ENCODE assay signal across 16 cellular contexts in the genomic region with DNA sequence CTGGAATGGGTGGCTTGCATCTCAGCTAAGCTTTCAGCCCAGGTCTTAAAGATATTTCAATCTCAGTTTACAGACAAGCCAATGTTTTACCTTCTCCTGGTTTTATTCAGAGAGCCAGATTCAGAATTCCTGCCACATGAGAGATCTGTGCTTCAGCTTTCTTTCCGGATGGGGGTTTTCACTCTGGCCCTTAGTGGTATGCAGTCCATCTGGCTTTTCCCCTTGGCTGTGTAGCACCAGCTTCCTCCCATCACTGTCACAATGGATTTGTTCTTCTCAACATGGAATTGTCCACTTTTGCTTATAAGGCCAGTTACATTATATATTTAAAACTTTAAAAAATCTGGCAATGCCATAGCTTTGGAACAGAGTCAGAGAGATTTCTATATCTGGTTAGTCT.
DNase-seq lines count a peak whose midpoint lies in the region; ATAC-seq and TF ChIP-seq lines count a peak whose summit lies in the region.
"Had no signal": no experiment of that assay in that cellular context is flagged by ENCODE, and none has a peak within 500 bp of the region (broad histone marks: within the 10 kb centered on the region; RNA-seq: fewer than 3 reads in every experiment).

No MANE protein-coding gene starts in this region.

- H3K9me3 ChIP-seq in IMR-90 (ENCODE audit: control insufficient read depth, insufficient read depth, low read length): no peaks in the 10 kb centered on the region
- H3K9me3 ChIP-seq in lower lobe of right lung: no peaks in the 10 kb centered on the region
- no peaks in the 10 kb centered on the region for H3K9me3 ChIP-seq in suprapubic skin
- no peaks in the 10 kb centered on the region for H3K9me3 ChIP-seq in neuronal stem cell (replicated peaks in 1 of 2; ENCODE audit: control insufficient read depth in 2 of 2, insufficient read depth in 1 of 2, low read depth in 1 of 2, low read length in 2 of 2)
- H3K9me3 ChIP-seq: MG63 had no signal

- no CpG with 5 or more reads among the region's 1 CpG for WGBS in IMR-90 (ENCODE audit: extremely low coverage in 2 of 2, insufficient read length in 1 of 2), 2 experiments
- 87 to 94% methylated on average over 1 of the region's 1 CpG for WGBS in lower leg skin, 2 donors
- WGBS in suprapubic skin: 91% methylated on average over 1 of the region's 1 CpG
- no CpG with 5 or more reads among the region's 1 CpG for WGBS in neuronal stem cell (ENCODE audit: extremely low coverage in 2 of 2, insufficient read length in 2 of 2, insufficient replicate concordance in 1 of 2), 2 donors

- H2AK5ac ChIP-seq in IMR-90 (ENCODE audit: low read depth, low read length) (no peak overlapping the region), neuronal stem cell (ENCODE audit: low read depth, low read length) (no peak overlapping the region)

- no peak for TF ChIP-seq POLR2A in IMR-90 (IDR thresholded peaks at IDR 0.05; ENCODE audit: low read depth, low read length)
- no peak for TF ChIP-seq POLR2A in lower leg skin (IDR thresholded peaks at IDR 0.05)
- TF ChIP-seq POLR2A in suprapubic skin (IDR thresholded peaks at IDR 0.05): no peak

- H3K4me3 ChIP-seq in IMR-90 (ENCODE audit: insufficient read depth, low read depth, low read length): no peak overlapping the region
- no peak overlapping the region for H3K4me3 ChIP-seq in lower lobe of right lung
- H3K4me3 ChIP-seq in lower leg skin (ENCODE audit: low read depth, poor library complexity, severe bottlenecking): no peak overlapping the region
- H3K4me3 ChIP-seq in suprapubic skin: no peak overlapping the region
- H3K4me3 ChIP-seq in neuronal stem cell (ENCODE audit: low read length in 2 of 2): no peak overlapping the region
- H3K4me3 ChIP-seq: MG63 had no signal

- no peak overlapping the region for H3K56ac ChIP-seq in IMR-90 (ENCODE audit: extremely low read depth, insufficient read depth, low read length)

- H3K36me3 ChIP-seq in IMR-90 (ENCODE audit: control insufficient read depth, insufficient read depth, low read length) (no peaks in the 10 kb centered on the region), lower lobe of right lung (no peaks in the 10 kb centered on the region), suprapubic skin (no peaks in the 10 kb centered on the region), neuronal stem cell (replicated peaks in 1 of 2; ENCODE audit: control insufficient read depth in 2 of 2, insufficient read depth in 2 of 2, low read length in 2 of 2) (no peaks in the 10 kb centered on the region)
- H3K36me3 ChIP-seq: MG63 had no signal

- BruUV-seq in IMR-90 (replicated peaks; lab: Mats Ljungman, UMichigan): no TSS peak

- CTCF ChIA-PET in IMR-90 (lab: Yijun Ruan, JAX): interaction anchor here (0.7 to 1.9 kb wide), 6 partner anchors 10 to 1352 kb away, joined by 3 to 7 read pairs (median 4); no protein-coding TSS in a partner anchor

- H3K4me2 ChIP-seq in IMR-90 (ENCODE audit: low read depth, low read length) (no peak overlapping the region), neuronal stem cell (ENCODE audit: insufficient read depth, low read length, poor library complexity, severe bottlenecking) (no peak overlapping the region)
- H3K4me2 ChIP-seq: KMS-11 had no signal

- DNase-seq in IMR-90 (peak; percentile 59), chondrocyte (ENCODE audit: low spot score) (no peak), lower lobe of right lung (no peak), lower leg skin (ENCODE audit: low spot score in 2 of 2) (no peak), caudate nucleus (lab: John Stamatoyannopoulos, UW) (no peak), suprapubic skin (ENCODE audit: low spot score in 2 of 2) (no peak), neuronal stem cell (ENCODE audit: low spot score) (no peak)
- DNase-seq: C1 segment of cervical spinal cord, EL, MG63, NCI-H1092 treated with DMSO at 0.1 percent for 48 hours, NCI-H187 treated with DMSO at 0.1 percent for 48 hours, NCI-H2171, NCI-H774, SHP77 treated with DMSO at 0.1 percent for 48 hours had no signal

- ATAC-seq in IMR-90 (ENCODE audit: low read depth) (peak; percentile 60; the same call in 1 of the 2 replicates), lower lobe of right lung (no peak)

- intact Hi-C loops in IMR-90 (cut with micrococcal nuclease) (no loop called here), lower lobe of right lung (cut with DNase I) (no loop called here), lower leg skin (cut with DNase I; ENCODE audit: low total_unique reads) (no loop called here)

- H2BK5ac ChIP-seq in IMR-90 (ENCODE audit: low read depth, low read length, poor library complexity, severe bottlenecking) (no peak overlapping the region), neuronal stem cell (ENCODE audit: low read length) (no peak overlapping the region)

- H3K9ac ChIP-seq in IMR-90 (ENCODE audit: low read depth, low read length) (no peak overlapping the region), neuronal stem cell (ENCODE audit: low read depth, low read length, poor library complexity) (no peak overlapping the region)
- H3K9ac ChIP-seq: KMS-11 had no signal

- peak overlapping the region; percentile 66 for H3K27ac Mint-ChIP-seq in chondrocyte (ENCODE audit: unreplicated experiment)

- no peak overlapping the region for H2BK12ac ChIP-seq in neuronal stem cell (ENCODE audit: low read length)

- no peak overlapping the region for H3K14ac ChIP-seq in IMR-90 (replicated peaks; ENCODE audit: low read depth, low read length)
- no peak overlapping the region for H3K14ac ChIP-seq in neuronal stem cell (ENCODE audit: low read length)

- peaks cover 1% of the 10 kb centered on the region; the same call in 1 of the 2 replicates for H3K27me3 ChIP-seq in IMR-90 (ENCODE audit: control insufficient read depth, insufficient read depth, low read length)
- H3K27me3 ChIP-seq in lower lobe of right lung (ENCODE audit: low read depth): no peaks in the 10 kb centered on the region
- no peaks in the 10 kb centered on the region for H3K27me3 ChIP-seq in suprapubic skin
- H3K27me3 ChIP-seq in neuronal stem cell (ENCODE audit: control insufficient read depth in 3 of 3, insufficient read depth in 3 of 3, low read depth in 1 of 3, low read length in 3 of 3): no peaks in the 10 kb centered on the region
- H3K27me3 ChIP-seq: MG63 had no signal

- no peak for TF ChIP-seq EP300 in suprapubic skin (IDR thresholded peaks at IDR 0.05)

- no peaks in the 10 kb centered on the region for H3K27me3 Mint-ChIP-seq in chondrocyte (ENCODE audit: low read depth)

- H2AFZ ChIP-seq in IMR-90 (replicated peaks; ENCODE audit: low read length, poor library complexity): no peak overlapping the region
- no peak overlapping the region for H2AFZ ChIP-seq in neuronal stem cell (ENCODE audit: low read length)

- H4K8ac ChIP-seq in IMR-90 (ENCODE audit: low read depth in 2 of 2, low read length in 2 of 2): no peak overlapping the region
- no peak overlapping the region for H4K8ac ChIP-seq in neuronal stem cell (ENCODE audit: low read depth, low read length)

- no peaks in the 10 kb centered on the region for H3K9me1 ChIP-seq in IMR-90 (ENCODE audit: insufficient read depth, low read length)

- H3K9me3 Mint-ChIP-seq in chondrocyte (ENCODE audit: low read depth): no peaks in the 10 kb centered on the region

- H4K5ac ChIP-seq in IMR-90 (ENCODE audit: low read depth, low read length): no peak overlapping the region

- H2BK15ac ChIP-seq in IMR-90 (ENCODE audit: low read depth, low read length): no peak overlapping the region
- H2BK15ac ChIP-seq in neuronal stem cell (ENCODE audit: low read length): no peak overlapping the region

- H2AK9ac ChIP-seq in IMR-90 (replicated peaks; ENCODE audit: low read depth, low read length, poor library complexity): no peak overlapping the region

- H3K4me3 Mint-ChIP-seq in chondrocyte (ENCODE audit: unreplicated experiment): no peak overlapping the region

- no peaks in the 10 kb centered on the region for H3K4me1 ChIP-seq in IMR-90 (ENCODE audit: control insufficient read depth, insufficient read depth, low read length)
- H3K4me1 ChIP-seq in lower lobe of right lung: no peaks in the 10 kb centered on the region
- no peaks in the 10 kb centered on the region for H3K4me1 ChIP-seq in suprapubic skin
- H3K4me1 ChIP-seq in neuronal stem cell (ENCODE audit: control insufficient read depth in 2 of 2, insufficient read depth in 1 of 2, low read depth in 1 of 2, low read length in 2 of 2): no peaks in the 10 kb centered on the region

- H2BK20ac ChIP-seq in IMR-90 (ENCODE audit: low read depth, low read length): no peak overlapping the region

- H2BK120ac ChIP-seq in IMR-90 (ENCODE audit: low read depth, low read length) (no peak overlapping the region), neuronal stem cell (ENCODE audit: low read depth, low read length) (no peak overlapping the region)

- no peak overlapping the region for H3K18ac ChIP-seq in IMR-90 (ENCODE audit: low read depth, low read length)
- no peak overlapping the region for H3K18ac ChIP-seq in neuronal stem cell (ENCODE audit: low read length)

- TF ChIP-seq CTCF in IMR-90 (conservative IDR thresholded peaks at IDR 0.05; ENCODE audit: low read depth, low read length): no peak
- no peak for TF ChIP-seq CTCF in chondrocyte (IDR thresholded peaks at IDR 0.05)
- TF ChIP-seq CTCF in lower lobe of right lung (IDR thresholded peaks at IDR 0.05): no peak
- TF ChIP-seq CTCF in lower leg skin (IDR thresholded peaks at IDR 0.05): no peak
- TF ChIP-seq CTCF in suprapubic skin (IDR thresholded peaks at IDR 0.05): no peak

- H3K27ac ChIP-seq in IMR-90 (ENCODE audit: insufficient read depth, low read length) (no peak overlapping the region), lower lobe of right lung (peak overlapping the region; percentile 13), caudate nucleus (ENCODE audit: low read depth, low read length) (no peak overlapping the region), suprapubic skin (no peak overlapping the region), neuronal stem cell (replicated peaks; ENCODE audit: low read length) (no peak overlapping the region)
- H3K27ac ChIP-seq: KMS-11 had no signal

- no peak for TF ChIP-seq RAD21 in IMR-90 (IDR thresholded peaks at IDR 0.05; ENCODE audit: low read length)

- in situ Hi-C loops in IMR-90 (cut with MboI; ENCODE audit: low sequenced_read_pairs): loop anchor here (10.0 kb wide), 2 partner anchors 249 to 551 kb away; no protein-coding TSS in a partner anchor

- H3K4ac ChIP-seq in IMR-90 (ENCODE audit: low read depth, low read length): no peak overlapping the region
- no peak overlapping the region for H3K4ac ChIP-seq in neuronal stem cell (ENCODE audit: low read length)

- H3K79me1 ChIP-seq in IMR-90 (ENCODE audit: low read depth in 1 of 2, low read length in 2 of 2): no peaks in the 10 kb centered on the region
- H3K79me1 ChIP-seq in neuronal stem cell (ENCODE audit: low read depth, low read length): no peaks in the 10 kb centered on the region

- peaks cover 33% of the 10 kb centered on the region for H3K4me1 Mint-ChIP-seq in chondrocyte (ENCODE audit: low read depth)

- no peak overlapping the region for H4K91ac ChIP-seq in IMR-90 (ENCODE audit: insufficient read depth, low read depth, low read length)
- H4K91ac ChIP-seq in neuronal stem cell (ENCODE audit: low read depth, low read length, poor library complexity): no peak overlapping the region

- POLR2A ChIA-PET in IMR-90 (lab: Charles Lee; ENCODE audit: unreplicated experiment): interaction anchor here (0.6 kb wide), 1 partner anchor 364 kb away, joined by 3 read pairs; no protein-coding TSS in a partner anchor

- dilution Hi-C loops in IMR-90 (cut with HindIII; ENCODE audit: low sequenced_read_pairs, unreplicated experiment): no loop called here

- no peaks in the 10 kb centered on the region for H3K36me3 Mint-ChIP-seq in chondrocyte (ENCODE audit: low read depth)

- H3K23ac ChIP-seq in IMR-90 (ENCODE audit: low read depth, low read length) (no peak overlapping the region), neuronal stem cell (ENCODE audit: low read depth, low read length, poor library complexity) (no peak overlapping the region)

- no peaks in the 10 kb centered on the region for H4K20me1 ChIP-seq in IMR-90 (ENCODE audit: insufficient read depth, low read length)
